8 cellular contexts compared by ENCODE assay signal in the genomic region with DNA sequence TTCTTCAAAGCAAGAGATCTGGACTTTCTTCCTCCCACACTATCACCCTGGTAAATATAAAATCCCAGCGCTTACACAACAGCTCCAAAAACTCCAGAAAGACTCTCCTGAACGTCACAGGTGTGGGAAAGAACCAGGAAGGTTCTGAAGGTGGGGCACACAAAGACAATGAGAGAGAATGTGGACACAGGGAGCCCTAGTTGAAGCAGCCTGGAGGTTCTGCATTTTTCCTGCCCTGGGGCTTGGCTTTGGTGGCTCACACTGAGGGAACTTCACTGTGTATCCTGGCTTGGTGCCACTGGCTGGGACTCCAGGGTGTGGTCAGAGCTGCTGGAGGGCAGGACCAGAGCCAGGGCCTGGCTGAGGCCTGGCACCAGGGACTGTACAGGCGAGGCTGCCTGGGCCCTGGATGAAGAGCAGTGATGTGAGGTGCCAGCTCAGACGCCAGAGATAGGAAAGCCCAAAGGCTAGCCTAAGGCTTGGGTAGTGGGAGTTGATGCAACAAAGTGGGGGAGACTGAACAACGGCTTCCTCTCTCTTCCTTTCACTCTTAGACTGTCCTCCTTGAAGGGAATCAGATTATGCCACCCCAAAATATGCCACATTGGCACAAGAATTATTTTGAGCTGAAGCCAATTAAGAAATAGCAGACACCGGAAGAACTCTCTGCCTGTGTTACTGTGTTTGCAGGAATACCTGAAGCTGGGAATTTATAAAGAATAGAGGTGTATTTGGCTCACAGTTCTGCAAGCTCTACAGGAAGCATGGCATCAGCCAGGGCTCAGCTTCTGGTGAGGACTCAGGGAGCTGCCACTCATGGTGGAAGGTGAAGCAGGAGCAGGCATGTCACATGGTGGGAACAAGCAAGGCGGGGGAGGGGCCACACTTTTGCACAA. TPM values are rescaled to one million over a fixed set of nuclear protein-coding genes. Genes with fewer than 3 reads are reported as not detected.
DNase-seq lines count a peak whose midpoint lies in the region; ATAC-seq and TF ChIP-seq lines count a peak whose summit lies in the region.

No MANE protein-coding gene starts in this region.

- no peak for TF ChIP-seq CTCF in AG09309 (IDR thresholded peaks at IDR 0.05; ENCODE audit: control insufficient read depth, insufficient read depth, low read depth, low read length, missing control alignments)
- no peak for TF ChIP-seq CTCF in glutamatergic neuron (IDR thresholded peaks at IDR 0.05; ENCODE audit: partially characterized antibody, unreplicated experiment)
- TF ChIP-seq CTCF in mesothelial cell of epicardium (IDR thresholded peaks at IDR 0.05; ENCODE audit: unreplicated experiment) = no peak

- no peak overlapping the region for H3K4me3 Mint-ChIP-seq in glutamatergic neuron (ENCODE audit: unreplicated experiment)
- no peak overlapping the region for H3K4me3 Mint-ChIP-seq in mesothelial cell of epicardium
- no peak overlapping the region for H3K4me3 Mint-ChIP-seq in stimulated activated naive CD8-positive, alpha-beta T cell treated with anti-CD3 and anti-CD28 coated beads, Interleukin-15, amount 100 ng/mL, for 72 hours

- H3K27me3 Mint-ChIP-seq in glutamatergic neuron (ENCODE audit: unreplicated experiment) (no peaks in the 10 kb centered on the region), mesothelial cell of epicardium (ENCODE audit: low read depth) (no peaks in the 10 kb centered on the region)
- H3K27me3 Mint-ChIP-seq in stimulated activated naive CD8-positive, alpha-beta T cell treated with anti-CD3 and anti-CD28 coated beads, Interleukin-15, amount 100 ng/mL, for 72 hours = no peaks in the 10 kb centered on the region

- H3K4me1 Mint-ChIP-seq in glutamatergic neuron (ENCODE audit: low read depth, unreplicated experiment) = no peaks in the 10 kb centered on the region
- H3K4me1 Mint-ChIP-seq in mesothelial cell of epicardium = no peaks in the 10 kb centered on the region
- H3K4me1 Mint-ChIP-seq in stimulated activated naive CD8-positive, alpha-beta T cell treated with anti-CD3 and anti-CD28 coated beads, Interleukin-15, amount 100 ng/mL, for 72 hours = peaks cover 39% of the 10 kb centered on the region

- H3K9me3 Mint-ChIP-seq in glutamatergic neuron (ENCODE audit: unreplicated experiment) (no peaks in the 10 kb centered on the region), mesothelial cell of epicardium (no peaks in the 10 kb centered on the region)
- H3K9me3 Mint-ChIP-seq in stimulated activated naive CD8-positive, alpha-beta T cell treated with anti-CD3 and anti-CD28 coated beads, Interleukin-15, amount 100 ng/mL, for 72 hours = no peaks in the 10 kb centered on the region

- H3K36me3 Mint-ChIP-seq in glutamatergic neuron (ENCODE audit: unreplicated experiment) (no peaks in the 10 kb centered on the region), mesothelial cell of epicardium (no peaks in the 10 kb centered on the region)

- H3K27ac Mint-ChIP-seq in glutamatergic neuron (ENCODE audit: unreplicated experiment) (no peak overlapping the region), mesothelial cell of epicardium (no peak overlapping the region)
- H3K27ac Mint-ChIP-seq in stimulated activated naive CD8-positive, alpha-beta T cell treated with anti-CD3 and anti-CD28 coated beads, Interleukin-15, amount 100 ng/mL, for 72 hours = no peak overlapping the region

- ATAC-seq in stimulated activated naive CD8-positive, alpha-beta T cell treated with anti-CD3 and anti-CD28 coated beads, Interleukin-15, amount 100 ng/mL, for 72 hours = no peak

- intact Hi-C loops in posterior vena cava (cut with DNase I) = no loop called here

- DNase-seq in AG09309 (ENCODE audit: low read depth) = peak; percentile 43
- DNase-seq in HS-27A (ENCODE audit: low read depth) = peak; percentile 83
- peak; percentile 49 for DNase-seq in UCSD-AML1 (lab: John Stamatoyannopoulos, UW; ENCODE audit: unreplicated experiment)
- peak; percentile 22 for DNase-seq in glutamatergic neuron
- peak; percentile 96 for DNase-seq in posterior vena cava (ENCODE audit: low spot score)
- no peak for DNase-seq in mesothelial cell of epicardium (ENCODE audit: low spot score in 2 of 2, unreplicated experiment in 2 of 2)
- DNase-seq in retina = no peak
- no peak for DNase-seq in stimulated activated naive CD8-positive, alpha-beta T cell treated with anti-CD3 and anti-CD28 coated beads, Interleukin-15, amount 100 ng/mL, for 72 hours

- H3K4me3 ChIP-seq in AG09309 (ENCODE audit: control insufficient read depth, low read depth, low read length) = no peak overlapping the region

RNA-seq across cellular contexts. Expression of a gene that starts 39.5 kb away (rescaled TPM):
- total RNA-seq in glutamatergic neuron (ENCODE audit: unreplicated experiment) = 78.2 TPM
- total RNA-seq in posterior vena cava = 100 to 1,000 TPM; 104 to 116 TPM
- total RNA-seq in mesothelial cell of epicardium = 60.7 to 66.5 TPM (median 64.7 TPM) in 3 replicates

RNA-seq across cellular contexts. Expression of a gene that starts 46.4 kb away (rescaled TPM):
- total RNA-seq in glutamatergic neuron (ENCODE audit: unreplicated experiment) = 43.3 TPM
- 10 to 100 TPM; 24.5 to 30.3 TPM for total RNA-seq in posterior vena cava
- total RNA-seq in mesothelial cell of epicardium = 82.6 to 89.8 TPM (median 87.5 TPM) in 3 replicates

RNA-seq across cellular contexts. Expression of a gene that starts 53.4 kb away (rescaled TPM):
- total RNA-seq in glutamatergic neuron (ENCODE audit: unreplicated experiment) (153 TPM), posterior vena cava (10 to 100 TPM; 53.3 to 80.7 TPM), mesothelial cell of epicardium (41.6 to 44.9 TPM (median 42.2 TPM) in 3 replicates)

Comparison
In these comparisons a context has a peak if more than half of its experiments do, and no peak if none do; other contexts are left out.
1. DNase-seq: peak in AG09309 (single experiment), HS-27A (single experiment), UCSD-AML1 (single experiment), glutamatergic neuron (single experiment) and posterior vena cava (single experiment); none in mesothelial cell of epicardium (0 of 2), retina (single experiment) and stimulated activated naive CD8-positive, alpha-beta T cell treated with anti-CD3 and anti-CD28 coated beads, Interleukin-15, amount 100 ng/mL, for 72 hours (0 of 2).